In the genomic region with DNA sequence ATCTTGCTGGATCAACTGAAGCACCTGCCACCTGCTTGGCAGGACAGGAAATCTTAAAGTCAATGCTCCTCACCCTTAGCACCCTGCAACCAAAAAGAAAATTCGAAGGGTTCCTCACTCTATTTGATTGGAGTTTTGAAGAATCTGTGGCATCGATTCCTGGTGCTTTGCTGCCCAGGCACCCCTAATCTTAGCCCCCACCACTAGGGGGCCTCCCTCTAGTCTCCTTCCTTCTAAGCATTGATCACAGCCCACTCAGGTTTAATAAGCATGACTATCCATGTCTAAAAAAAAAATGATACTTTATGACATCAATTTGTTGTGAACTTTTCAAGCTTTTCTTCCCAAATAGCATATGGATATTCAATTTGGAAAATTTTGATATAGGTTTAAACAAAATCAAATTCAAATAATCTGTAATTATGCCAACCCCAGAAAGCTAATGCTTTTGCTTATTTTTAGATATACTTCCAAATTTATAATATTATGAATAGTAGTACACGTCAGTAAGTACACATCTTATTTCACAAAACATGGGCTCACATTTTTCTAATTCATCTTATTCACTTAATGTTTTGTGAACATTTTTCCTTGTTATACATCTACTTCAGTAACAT, we compare ENCODE assay signal across 9 cellular contexts. TPM values are rescaled to one million over a fixed set of nuclear protein-coding genes. Genes with fewer than 3 reads are reported as not detected.
DNase-seq lines count a peak whose midpoint lies in the region; ATAC-seq and TF ChIP-seq lines count a peak whose summit lies in the region.
"Had no signal": no experiment of that assay in that cellular context is flagged by ENCODE, and none has a peak within 500 bp of the region (broad histone marks: within the 10 kb centered on the region; RNA-seq: fewer than 3 reads in every experiment).

No MANE protein-coding gene starts in this region.

- peak; percentile 65 for TF ChIP-seq CTCF in kidney epithelial cell (IDR thresholded peaks at IDR 0.05; ENCODE audit: insufficient read depth, low read length, poor library complexity, severe bottlenecking)

- H3K4me3 ChIP-seq in H7 (ENCODE audit: insufficient read depth, low read depth, low read length): no peak overlapping the region
- H3K4me3 ChIP-seq in kidney epithelial cell (ENCODE audit: low read depth, low read length): no peak overlapping the region
- H3K4me3 ChIP-seq: Peyer's patch had no signal

- no peak for ATAC-seq in GM18861 (IDR thresholded peaks at IDR 0.05; ENCODE audit: unreplicated experiment)

- no peaks in the 10 kb centered on the region for H3K27me3 ChIP-seq in H7 (ENCODE audit: control insufficient read depth, insufficient read depth, low read length)
- no peaks in the 10 kb centered on the region for H3K27me3 ChIP-seq in kidney epithelial cell (ENCODE audit: control insufficient read depth, insufficient read depth, low read length)
- H3K27me3 ChIP-seq: Peyer's patch had no signal

- no peaks in the 10 kb centered on the region for H3K36me3 ChIP-seq in H7 (replicated peaks; ENCODE audit: control insufficient read depth, insufficient read depth, low read length)
- H3K36me3 ChIP-seq in kidney epithelial cell (ENCODE audit: control insufficient read depth, insufficient read depth, low read length): no peaks in the 10 kb centered on the region
- H3K36me3 ChIP-seq: Peyer's patch had no signal

- DNase-seq in DMS53 (lab: John Stamatoyannopoulos, UW): peak; percentile 55
- no peak for DNase-seq in DMS53 treated with DMSO at 0.1 percent for 48 hours (lab: John Stamatoyannopoulos, UW; ENCODE audit: unreplicated experiment)
- DNase-seq in H7: peak; percentile 62
- DNase-seq in RPMI8226: peak; percentile 19
- DNase-seq in kidney epithelial cell (ENCODE audit: low read depth): no peak
- no peak for DNase-seq in hepatic stellate cell (ENCODE audit: low spot score)
- DNase-seq in activated CD4-positive, CD25-positive, alpha-beta regulatory T cell (lab: John Stamatoyannopoulos, UW): no peak
- DNase-seq: Peyer's patch had no signal

RNA-seq across cellular contexts. Expression of gene NRG3, which starts 45.3 kb away (rescaled TPM):
- 0.62 and 0.78 TPM in 2 replicates for total RNA-seq in H7 (2014; rRNA removed; shearing (Covaris generic))
- 10.2 and 10.7 TPM in 2 replicates for total RNA-seq in kidney epithelial cell
- total RNA-seq: Peyer's patch had no signal

Comparison
In these comparisons a context has a peak if more than half of its experiments do, and no peak if none do; other contexts are left out.
1. DNase-seq: peak in DMS53 (single experiment), H7 (single experiment) and RPMI8226 (single experiment); none in DMS53 treated with DMSO at 0.1 percent for 48 hours (single experiment), kidney epithelial cell (single experiment), hepatic stellate cell (single experiment) and activated CD4-positive, CD25-positive, alpha-beta regulatory T cell (0 of 4).